In genomic region chr2:33134086-33134763, GRCh38 we compare ENCODE assay signal across 9 cellular contexts.
A peak's percentile ranks its signal among the peaks of the same experiment; 100 is the strongest.
DNase-seq lines count a peak whose midpoint lies in the region; ATAC-seq and TF ChIP-seq lines count a peak whose summit lies in the region.
"Had no signal": no experiment of that assay in that cellular context is flagged by ENCODE, and none has a peak within 500 bp of the region (broad histone marks: within the 10 kb centered on the region; RNA-seq: fewer than 3 reads in every experiment).

No MANE protein-coding gene starts in this region.

- intact Hi-C loops in mammary epithelial cell (cut with micrococcal nuclease) (loop anchor here (5.0 kb wide), 3 partner anchors 78 to 133 kb away; no protein-coding TSS in a partner anchor), lower leg skin (cut with DNase I; ENCODE audit: low total_unique reads) (no loop called here)

- H3K9me3 ChIP-seq in mammary epithelial cell (replicated peaks; ENCODE audit: insufficient read depth, low read length) (no peaks in the 10 kb centered on the region), upper lobe of left lung (no peaks in the 10 kb centered on the region), endodermal cell (ENCODE audit: control insufficient read depth, low read length) (no peaks in the 10 kb centered on the region)

- H3K36me3 ChIP-seq in mammary epithelial cell (ENCODE audit: insufficient read depth, low read length) (no peaks in the 10 kb centered on the region), upper lobe of left lung (no peaks in the 10 kb centered on the region), endodermal cell (ENCODE audit: control insufficient read depth, insufficient read depth, low read length) (no peaks in the 10 kb centered on the region)

- TF ChIP-seq CTCF in mammary epithelial cell (conservative IDR thresholded peaks at IDR 0.05 in 1 of 2, IDR thresholded peaks at IDR 0.05 in 1 of 2; ENCODE audit: extremely low read depth in 1 of 2, insufficient read depth in 1 of 2, low read depth in 1 of 2, low read length in 2 of 2), result peak; percentile 15 to 18
- no peak for TF ChIP-seq CTCF in lower leg skin (IDR thresholded peaks at IDR 0.05)
- no peak for TF ChIP-seq CTCF in upper lobe of left lung (IDR thresholded peaks at IDR 0.05)
- no peak for TF ChIP-seq CTCF in endodermal cell (conservative IDR thresholded peaks at IDR 0.05)

- H3K27ac ChIP-seq in mammary epithelial cell (ENCODE audit: insufficient read depth, low read depth, low read length), result peak overlapping the region; percentile 9
- H3K27ac ChIP-seq in upper lobe of left lung, result peak overlapping the region; percentile 57 to 84 (median 64)
- H3K27ac ChIP-seq in endodermal cell (ENCODE audit: low read depth, low read length), result no peak overlapping the region

- H3K27me3 ChIP-seq in mammary epithelial cell (ENCODE audit: insufficient read depth, low read length) (no peaks in the 10 kb centered on the region), upper lobe of left lung (no peaks in the 10 kb centered on the region), endodermal cell (ENCODE audit: control insufficient read depth, insufficient read depth, low read length, poor library complexity, severe bottlenecking) (no peaks in the 10 kb centered on the region)

- no peak overlapping the region for H3K4me3 Mint-ChIP-seq in stimulated activated effector memory CD8-positive, alpha-beta T cell treated with anti-CD3 and anti-CD28 coated beads, Interleukin-12 subunit alpha, Interleukin-12 subunit beta, amount 100 ng/mL, for 72 hours
- H3K4me3 Mint-ChIP-seq in endodermal cell, result no peak overlapping the region
- H3K4me3 Mint-ChIP-seq: activated B cell treated with CpG ODN at 0.5 μM for 24 hours had no signal

- H2AFZ ChIP-seq in mammary epithelial cell (ENCODE audit: low read depth, low read length), result peak overlapping the region; percentile 43

- no peaks in the 10 kb centered on the region for H3K4me1 Mint-ChIP-seq in stimulated activated effector memory CD8-positive, alpha-beta T cell treated with anti-CD3 and anti-CD28 coated beads, Interleukin-12 subunit alpha, Interleukin-12 subunit beta, amount 100 ng/mL, for 72 hours
- peaks cover 1% of the 10 kb centered on the region for H3K4me1 Mint-ChIP-seq in endodermal cell
- H3K4me1 Mint-ChIP-seq: activated B cell treated with CpG ODN at 0.5 μM for 24 hours had no signal

- whole genome bisulfite sequencing in mammary epithelial cell (ENCODE audit: low coverage, missing lambda C conversion rate), result 9% methylated on average over 11 of the region's 14 CpGs
- WGBS in lower leg skin, 2 donors, result 36 to 49% methylated on average over 14 of the region's 14 CpGs
- WGBS in upper lobe of left lung, 2 donors, result 37 to 42% methylated on average over 14 of the region's 14 CpGs
- WGBS in endodermal cell (ENCODE audit: insufficient coverage in 1 of 2, insufficient read length in 1 of 2), 2 experiments, result 75 to 82% methylated on average over 6 to 14 of the region's 14 CpGs

- peak overlapping the region; percentile 68 for H3K4me2 ChIP-seq in mammary epithelial cell (ENCODE audit: insufficient read depth, low read depth, low read length)

- H4K20me1 ChIP-seq in mammary epithelial cell (ENCODE audit: insufficient read depth, low read length), result no peaks in the 10 kb centered on the region

- no peak overlapping the region for H3K27ac Mint-ChIP-seq in stimulated activated effector memory CD8-positive, alpha-beta T cell treated with anti-CD3 and anti-CD28 coated beads, Interleukin-12 subunit alpha, Interleukin-12 subunit beta, amount 100 ng/mL, for 72 hours
- H3K27ac Mint-ChIP-seq in endodermal cell, result no peak overlapping the region
- H3K27ac Mint-ChIP-seq: activated B cell treated with CpG ODN at 0.5 μM for 24 hours had no signal

- DNase-seq in AG08396 (ENCODE audit: low spot score), result peak; percentile 77
- DNase-seq in NCI-H2029 (lab: John Stamatoyannopoulos, UW), result peak; percentile 79
- DNase-seq in mammary epithelial cell, result peak; percentile 96
- peak; percentile 65 to 90 for DNase-seq in lower leg skin (ENCODE audit: low spot score in 2 of 2)
- DNase-seq in upper lobe of left lung, result peak in 1 of 2 donors; percentile 40
- no peak for DNase-seq in GF-D8 (lab: John Stamatoyannopoulos, UW)
- DNase-seq in stimulated activated effector memory CD8-positive, alpha-beta T cell treated with anti-CD3 and anti-CD28 coated beads, Interleukin-12 subunit alpha, Interleukin-12 subunit beta, amount 100 ng/mL, for 72 hours (ENCODE audit: low spot score in 2 of 2), result no peak
- no peak for DNase-seq in endodermal cell
- DNase-seq: activated B cell treated with CpG ODN at 0.5 μM for 24 hours had no signal

- TF ChIP-seq POLR2A in lower leg skin (IDR thresholded peaks at IDR 0.05), result no peak
- TF ChIP-seq POLR2A in upper lobe of left lung (IDR thresholded peaks at IDR 0.05), result peak in 1 of 4 donors; percentile 11

- no peaks in the 10 kb centered on the region for H3K79me2 ChIP-seq in mammary epithelial cell (ENCODE audit: insufficient read depth, low read length)

- peak overlapping the region; percentile 4 to 28 (median 14) for H3K4me3 ChIP-seq in mammary epithelial cell (replicated peaks in 1 of 3; ENCODE audit: insufficient read depth in 1 of 3, low read depth in 2 of 3, low read length in 3 of 3)
- no peak overlapping the region for H3K4me3 ChIP-seq in lower leg skin (ENCODE audit: low read depth, poor library complexity, severe bottlenecking)
- H3K4me3 ChIP-seq in upper lobe of left lung, result peak overlapping the region in 3 of 4 donors; percentile 18 to 30 (median 28)
- no peak overlapping the region for H3K4me3 ChIP-seq in endodermal cell (ENCODE audit: low read length)

- H3K36me3 Mint-ChIP-seq in stimulated activated effector memory CD8-positive, alpha-beta T cell treated with anti-CD3 and anti-CD28 coated beads, Interleukin-12 subunit alpha, Interleukin-12 subunit beta, amount 100 ng/mL, for 72 hours, result no peaks in the 10 kb centered on the region
- no peaks in the 10 kb centered on the region for H3K36me3 Mint-ChIP-seq in endodermal cell (ENCODE audit: low read depth)

- no peaks in the 10 kb centered on the region for H3K9me3 Mint-ChIP-seq in stimulated activated effector memory CD8-positive, alpha-beta T cell treated with anti-CD3 and anti-CD28 coated beads, Interleukin-12 subunit alpha, Interleukin-12 subunit beta, amount 100 ng/mL, for 72 hours
- H3K9me3 Mint-ChIP-seq in endodermal cell, result no peaks in the 10 kb centered on the region
- H3K9me3 Mint-ChIP-seq: activated B cell treated with CpG ODN at 0.5 μM for 24 hours had no signal

- H3K4me1 ChIP-seq in mammary epithelial cell (ENCODE audit: insufficient read depth, low read length) (peaks cover 37% of the 10 kb centered on the region), upper lobe of left lung (peaks cover 13 to 31% (median 15%) of the 10 kb centered on the region in 4 donors), endodermal cell (ENCODE audit: control insufficient read depth, insufficient read depth, low read length) (no peaks in the 10 kb centered on the region)

- no TSS peak for BruUV-seq in mammary epithelial cell (replicated peaks; lab: Mats Ljungman, UMichigan)

- in situ Hi-C loops in mammary epithelial cell (cut with MboI; ENCODE audit: low sequenced_read_pairs in 2 of 2), result loop anchor here in 1 of 2 donors (25.0 kb wide), 1 partner anchor 128 kb away; no protein-coding TSS in a partner anchor

- CTCF ChIA-PET in mammary epithelial cell (lab: Charles Lee; ENCODE audit: low non-redundant PET), result no interaction called here

- dilution Hi-C loops in mammary epithelial cell (cut with HindIII; ENCODE audit: low sequenced_read_pairs), result no loop called here

- H3K27me3 Mint-ChIP-seq in endodermal cell (ENCODE audit: insufficient read depth), result no peaks in the 10 kb centered on the region
- H3K27me3 Mint-ChIP-seq: activated B cell treated with CpG ODN at 0.5 μM for 24 hours had no signal

- H3K9ac ChIP-seq in mammary epithelial cell (ENCODE audit: insufficient read depth, low read length) (no peak overlapping the region), endodermal cell (ENCODE audit: extremely low read depth, low read length, poor library complexity, severe bottlenecking) (no peak overlapping the region)

- no peak for TF ChIP-seq EP300 in upper lobe of left lung (IDR thresholded peaks at IDR 0.05)

- ATAC-seq in upper lobe of left lung (ENCODE audit: low FRiP score in 2 of 2), result peak; percentile 80 to 91
- no peak for ATAC-seq in stimulated activated effector memory CD8-positive, alpha-beta T cell treated with anti-CD3 and anti-CD28 coated beads, Interleukin-12 subunit alpha, Interleukin-12 subunit beta, amount 100 ng/mL, for 72 hours

Comparison
In these comparisons a context has a peak if more than half of its experiments do, and no peak if none do; other contexts are left out.
1. DNase-seq: peak in AG08396 (single experiment), NCI-H2029 (single experiment), mammary epithelial cell (single experiment) and lower leg skin (2 of 2); none in GF-D8 (single experiment), stimulated activated effector memory CD8-positive, alpha-beta T cell treated with anti-CD3 and anti-CD28 coated beads, Interleukin-12 subunit alpha, Interleukin-12 subunit beta, amount 100 ng/mL, for 72 hours (0 of 2) and endodermal cell (single experiment).
2. H3K4me3 ChIP-seq: peak in mammary epithelial cell (3 of 3) and upper lobe of left lung (3 of 4); none in lower leg skin (single experiment) and endodermal cell (single experiment).
3. CTCF ChIP-seq: peak in mammary epithelial cell (2 of 2); none in lower leg skin (0 of 3), upper lobe of left lung (0 of 6) and endodermal cell (single experiment).